17 cellular contexts compared by ENCODE assay signal in the genomic region with DNA sequence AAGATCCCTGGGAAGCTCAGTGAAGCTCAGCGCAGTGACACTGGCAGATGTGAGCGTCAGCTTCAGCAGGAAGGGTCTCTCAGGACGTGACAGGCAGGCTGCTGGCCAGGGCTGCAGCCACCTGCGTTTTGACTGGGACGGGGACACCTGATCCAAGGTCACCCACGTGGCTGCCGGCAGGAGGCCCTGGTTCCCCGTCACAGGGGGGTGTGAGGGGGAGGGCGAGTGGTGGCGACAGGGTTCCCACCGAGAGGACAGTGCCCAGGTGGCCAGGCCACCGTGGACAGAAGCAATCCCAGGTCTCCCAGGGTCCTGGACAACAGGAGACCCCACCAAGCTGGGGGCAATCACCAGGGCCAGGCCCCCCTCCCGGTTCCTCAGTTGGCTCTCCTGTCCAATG. TPM values are rescaled to one million over a fixed set of nuclear protein-coding genes. Genes with fewer than 3 reads are reported as not detected.
DNase-seq lines count a peak whose midpoint lies in the region; ATAC-seq and TF ChIP-seq lines count a peak whose summit lies in the region.
"Not testable (repeated sequence)": the region's sequence is repeated elsewhere in the genome, so short reads cannot be mapped to it uniquely, and the experiment has no call there.
"Had no signal": no experiment of that assay in that cellular context is flagged by ENCODE, and none has a peak within 500 bp of the region (broad histone marks: within the 10 kb centered on the region; RNA-seq: fewer than 3 reads in every experiment).

No MANE protein-coding gene starts in this region.

- H3K27me3 ChIP-seq in WERI-Rb-1 (ENCODE audit: insufficient read depth, low read depth, severe bottlenecking); hepatocyte: not testable (repeated sequence)
- peaks cover 0 to 35% (median 0%) of the 10 kb centered on the region in 7 donors for H3K27me3 ChIP-seq in spleen (replicated peaks in 1 of 7)

- H3K36me3 Mint-ChIP-seq in glutamatergic neuron (ENCODE audit: unreplicated experiment); natural killer cell treated with Interleukin-12 subunit alpha and Interleukin-12 subunit beta and Interleukin-15 and Interleukin-18, amount 100 ng/mL, for 72 hours: not testable (repeated sequence)

- H3K79me2 ChIP-seq in hepatocyte: not testable (repeated sequence)

- not testable (repeated sequence) for H3K36me3 ChIP-seq in WERI-Rb-1; hepatocyte (replicated peaks; ENCODE audit: insufficient read depth, low read depth); spleen

- H3K4me1 Mint-ChIP-seq in glutamatergic neuron (ENCODE audit: low read depth, unreplicated experiment); natural killer cell treated with Interleukin-12 subunit alpha and Interleukin-12 subunit beta and Interleukin-15 and Interleukin-18, amount 100 ng/mL, for 72 hours (ENCODE audit: low read depth in 2 of 2): not testable (repeated sequence)

- DNase-seq in NCI-H146 (lab: John Stamatoyannopoulos, UW): peak; percentile 22
- peak; percentile 38 for DNase-seq in WERI-Rb-1
- DNase-seq in activated effector memory CD4-positive, alpha-beta T cell treated with anti-CD3 and anti-CD28 coated beads, Interleukin-2, amount 50 U/mL, for 16 hours: peak; percentile 19
- peak; percentile 41 for DNase-seq in glutamatergic neuron
- DNase-seq in Right ventricle myocardium superior: peak; percentile 35
- DNase-seq in hepatocyte (ENCODE audit: low spot score): peak; percentile 14
- peak; percentile 35 for DNase-seq in natural killer cell treated with Interleukin-12 subunit alpha and Interleukin-12 subunit beta and Interleukin-15 and Interleukin-18, amount 100 ng/mL, for 72 hours (ENCODE audit: low spot score)
- peak; percentile 16 for DNase-seq in spleen

- not testable (repeated sequence) for H4K20me1 ChIP-seq in hepatocyte (ENCODE audit: insufficient read depth, poor library complexity, severe bottlenecking)

- H3K9me2 ChIP-seq in hepatocyte (replicated peaks; ENCODE audit: insufficient read depth): not testable (repeated sequence)

- not testable (repeated sequence) for H3K9me3 ChIP-seq in WERI-Rb-1 (ENCODE audit: severe bottlenecking); hepatocyte (ENCODE audit: low read depth); spleen

- H3K27ac Mint-ChIP-seq in glutamatergic neuron (ENCODE audit: unreplicated experiment); natural killer cell treated with Interleukin-12 subunit alpha and Interleukin-12 subunit beta and Interleukin-15 and Interleukin-18, amount 100 ng/mL, for 72 hours: not testable (repeated sequence)

- WGBS in hepatocyte (ENCODE audit: low lambda C conversion rate, missing lambda C conversion rate): 82% methylated on average over 11 of the region's 13 CpGs
- whole genome bisulfite sequencing in spleen, 5 donors: 52 to 90% (median 63%) methylated on average over 4 to 13 of the region's 13 CpGs

- H3K27me3 Mint-ChIP-seq in glutamatergic neuron (ENCODE audit: unreplicated experiment): peaks cover 13% of the 10 kb centered on the region
- not testable (repeated sequence) for H3K27me3 Mint-ChIP-seq in natural killer cell treated with Interleukin-12 subunit alpha and Interleukin-12 subunit beta and Interleukin-15 and Interleukin-18, amount 100 ng/mL, for 72 hours

- not testable (repeated sequence) for H3K4me1 ChIP-seq in hepatocyte (ENCODE audit: insufficient read depth)
- peaks cover 0 to 15% (median 3%) of the 10 kb centered on the region in 6 donors for H3K4me1 ChIP-seq in spleen

- intact Hi-C loops in Right ventricle myocardium superior (cut with DNase I); spleen (cut with DNase I; ENCODE audit: low total_unique reads): not testable (repeated sequence)

- not testable (repeated sequence) for H2AFZ ChIP-seq in hepatocyte

- not testable (repeated sequence) for H3K4me3 ChIP-seq in WERI-Rb-1 (ENCODE audit: low read depth, low read length); hepatocyte; spleen

- ATAC-seq in Right ventricle myocardium superior (ENCODE audit: poor library complexity); natural killer cell treated with Interleukin-12 subunit alpha and Interleukin-12 subunit beta and Interleukin-15 and Interleukin-18, amount 100 ng/mL, for 72 hours: not testable (repeated sequence)

- not testable (repeated sequence) for H3K4me3 Mint-ChIP-seq in glutamatergic neuron (ENCODE audit: unreplicated experiment); natural killer cell treated with Interleukin-12 subunit alpha and Interleukin-12 subunit beta and Interleukin-15 and Interleukin-18, amount 100 ng/mL, for 72 hours

- TF ChIP-seq CTCF in WERI-Rb-1 (IDR thresholded peaks at IDR 0.05; ENCODE audit: low read depth, low read length); glutamatergic neuron (IDR thresholded peaks at IDR 0.05; ENCODE audit: partially characterized antibody, unreplicated experiment); hepatocyte (IDR thresholded peaks at IDR 0.05; ENCODE audit: poor library complexity); spleen (IDR thresholded peaks at IDR 0.05 in 8 of 11, conservative IDR thresholded peaks at IDR 0.05 in 3 of 11): not testable (repeated sequence)

- H3K27ac ChIP-seq in WERI-Rb-1, hepatocyte, spleen: not testable (repeated sequence)

- not testable (repeated sequence) for H3K9me3 Mint-ChIP-seq in glutamatergic neuron (ENCODE audit: unreplicated experiment); natural killer cell treated with Interleukin-12 subunit alpha and Interleukin-12 subunit beta and Interleukin-15 and Interleukin-18, amount 100 ng/mL, for 72 hours

- H3K4me2 ChIP-seq in hepatocyte: not testable (repeated sequence)

- TF ChIP-seq POLR2A in spleen (IDR thresholded peaks at IDR 0.05): not testable (repeated sequence)

RNA-seq across cellular contexts. Expression of a gene that starts 3.4 kb away (rescaled TPM):
- total RNA-seq in glutamatergic neuron (ENCODE audit: unreplicated experiment) (not detected), Right ventricle myocardium superior (7.1 TPM), hepatocyte (not detected in 2 replicates), spleen (10 to 100 TPM in 2 of 7 donors, 1 to 10 TPM in 3, under 1 TPM in 1, not detected in 1; 0.60 to 17.9 (median 1.8) TPM)
- polyA plus RNA-seq in hepatocyte (not detected in 2 replicates), spleen (under 1 TPM; 0.26 to 0.65 (median 0.59) TPM)
- total RNA-seq in natural killer cell treated with Interleukin-12 subunit alpha and Interleukin-12 subunit beta and Interleukin-15 and Interleukin-18, amount 100 ng/mL, for 72 hours: 1 to 10 TPM in 1 of 2 donors, not detected in 1; 6.6 TPM
- total RNA-seq: CD4-positive, alpha-beta memory T cell; CD4-positive, CD25-positive, alpha-beta regulatory T cell; CD8-positive, alpha-beta memory T cell; Daoy; G401; GM12878 had no signal
- polyA plus RNA-seq: AG04450; CD14-positive monocyte; CD4-positive, alpha-beta memory T cell; CD4-positive, CD25-positive, alpha-beta regulatory T cell; CD8-positive, alpha-beta memory T cell had no signal

RNA-seq across cellular contexts. Expression of a gene that starts 12.0 kb away (rescaled TPM):
- total RNA-seq in glutamatergic neuron (ENCODE audit: unreplicated experiment) (not detected), Right ventricle myocardium superior (0.51 TPM), hepatocyte (not detected in 2 replicates), spleen (under 1 TPM in 1 of 7 donors, not detected in 6; 0.76 TPM)
- polyA plus RNA-seq in hepatocyte (not detected in 2 replicates), spleen (under 1 TPM in 1 of 3 donors, not detected in 2; 0.11 TPM)
- total RNA-seq in natural killer cell treated with Interleukin-12 subunit alpha and Interleukin-12 subunit beta and Interleukin-15 and Interleukin-18, amount 100 ng/mL, for 72 hours: not detected
- total RNA-seq: CD4-positive, alpha-beta memory T cell; CD4-positive, CD25-positive, alpha-beta regulatory T cell; CD8-positive, alpha-beta memory T cell; Daoy; G401; GM12878 had no signal
- polyA plus RNA-seq: AG04450; CD14-positive monocyte; CD4-positive, alpha-beta memory T cell; CD4-positive, CD25-positive, alpha-beta regulatory T cell; CD8-positive, alpha-beta memory T cell; GM12878 had no signal

RNA-seq across cellular contexts. Expression of a gene that starts 13.9 kb away (rescaled TPM):
- total RNA-seq in glutamatergic neuron (ENCODE audit: unreplicated experiment) (not detected), Right ventricle myocardium superior (10.1 TPM), hepatocyte (not detected in 2 replicates), spleen (1 to 10 TPM in 4 of 7 donors, not detected in 3; 1.1 to 8.2 (median 4.5) TPM)
- polyA plus RNA-seq in hepatocyte (not detected in 2 replicates), spleen (under 1 TPM in 2 of 3 donors, not detected in 1; 0.29 to 0.50 TPM)
- total RNA-seq in natural killer cell treated with Interleukin-12 subunit alpha and Interleukin-12 subunit beta and Interleukin-15 and Interleukin-18, amount 100 ng/mL, for 72 hours: 1 to 10 TPM in 1 of 2 donors, not detected in 1; 1.0 TPM
- total RNA-seq: CD4-positive, alpha-beta memory T cell; CD4-positive, CD25-positive, alpha-beta regulatory T cell; CD8-positive, alpha-beta memory T cell; Daoy; G401; GM12878 had no signal
- polyA plus RNA-seq: AG04450; CD14-positive monocyte; CD4-positive, alpha-beta memory T cell; CD4-positive, CD25-positive, alpha-beta regulatory T cell; CD8-positive, alpha-beta memory T cell; GM12878 had no signal

RNA-seq across cellular contexts. Expression of a gene that starts 18.8 kb away (rescaled TPM):
- not detected for total RNA-seq in glutamatergic neuron (ENCODE audit: unreplicated experiment)
- 0.19 TPM for total RNA-seq in Right ventricle myocardium superior
- 0.67 and 1.3 TPM in 2 replicates for total RNA-seq in hepatocyte
- polyA plus RNA-seq in hepatocyte: 2.0 and 2.3 TPM in 2 replicates
- total RNA-seq in natural killer cell treated with Interleukin-12 subunit alpha and Interleukin-12 subunit beta and Interleukin-15 and Interleukin-18, amount 100 ng/mL, for 72 hours: 1 to 10 TPM in 1 of 2 donors, not detected in 1; 1.3 TPM
- total RNA-seq in spleen: under 1 TPM in 1 of 7 donors, not detected in 6; 0.46 TPM
- not detected for polyA plus RNA-seq in spleen
- total RNA-seq: A673; CD4-positive, alpha-beta memory T cell; CD4-positive, CD25-positive, alpha-beta regulatory T cell; CD8-positive, alpha-beta memory T cell; G401; GM12878 had no signal
- polyA plus RNA-seq: AG04450; CD14-positive monocyte; CD4-positive, alpha-beta memory T cell; CD4-positive, CD25-positive, alpha-beta regulatory T cell; CD8-positive, alpha-beta memory T cell; GM12878 had no signal
